In the genomic region with DNA sequence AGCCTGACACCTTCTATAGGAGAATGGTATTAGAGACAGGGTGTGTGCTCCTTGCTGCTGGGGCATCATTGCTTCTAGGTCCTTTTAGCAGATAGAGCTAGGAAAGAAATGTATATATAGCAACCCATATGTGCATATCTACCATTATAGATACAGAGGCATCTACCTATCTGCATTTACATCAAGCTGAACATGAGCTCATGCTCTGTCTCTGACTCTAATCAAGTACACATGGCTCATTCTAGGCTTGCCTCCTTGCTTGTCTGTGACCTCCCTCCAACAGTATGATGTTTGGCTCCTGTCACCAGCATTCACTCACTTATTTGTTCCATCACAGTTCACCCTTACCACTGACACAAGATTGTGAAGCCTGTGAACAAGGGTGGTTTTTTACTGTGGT, we compare ENCODE assay signal across 15 cellular contexts.
DNase-seq lines count a peak whose midpoint lies in the region; ATAC-seq and TF ChIP-seq lines count a peak whose summit lies in the region.
"Had no signal": no experiment of that assay in that cellular context is flagged by ENCODE, and none has a peak within 500 bp of the region (broad histone marks: within the 10 kb centered on the region; RNA-seq: fewer than 3 reads in every experiment).

No MANE protein-coding gene starts in this region.

- no peak overlapping the region for H3K4me2 ChIP-seq in SK-N-SH
- H3K4me2 ChIP-seq: A549 had no signal

- H3K27ac Mint-ChIP-seq in CD4-positive, alpha-beta T cell: peak overlapping the region; percentile 14
- H3K27ac Mint-ChIP-seq in central memory CD8-positive, alpha-beta T cell (ENCODE audit: low read depth): peak overlapping the region; percentile 11
- H3K27ac Mint-ChIP-seq in stimulated activated effector memory CD8-positive, alpha-beta T cell treated with anti-CD3 and anti-CD28 coated beads, Interleukin-12 subunit alpha, Interleukin-12 subunit beta, amount 100 ng/mL, for 72 hours: peak overlapping the region; percentile 53

- DNase-seq in CD4-positive, alpha-beta T cell: no peak
- peak; percentile 63 for DNase-seq in SK-N-SH
- DNase-seq in central memory CD8-positive, alpha-beta T cell (ENCODE audit: low spot score in 2 of 2): no peak
- DNase-seq in stimulated activated effector memory CD8-positive, alpha-beta T cell treated with anti-CD3 and anti-CD28 coated beads, Interleukin-12 subunit alpha, Interleukin-12 subunit beta, amount 100 ng/mL, for 72 hours (ENCODE audit: low spot score in 2 of 2): no peak
- no peak for DNase-seq in stimulated activated naive CD8-positive, alpha-beta T cell treated with anti-CD3 and anti-CD28 coated beads, Interleukin-15, Interleukin-2, amounts not matched to agents 100 U/mL and 50 U/mL, for 24 hours
- DNase-seq in hypothalamus (lab: John Stamatoyannopoulos, UW): no peak
- DNase-seq: DND-41, KG1, NCI-H1105 treated with DMSO at 0.1 percent for 48 hours, NCI-H1694 treated with DMSO at 0.1 percent for 48 hours, NCI-H2227 treated with DMSO at 0.1 percent for 48 hours, NCI-H524 treated with DMSO at 0.1 percent for 48 hours, SHP77 had no signal

- peaks cover 74% of the 10 kb centered on the region for H3K36me3 Mint-ChIP-seq in CD4-positive, alpha-beta T cell (ENCODE audit: low read depth)
- peaks cover 4% of the 10 kb centered on the region for H3K36me3 Mint-ChIP-seq in central memory CD8-positive, alpha-beta T cell (ENCODE audit: insufficient read depth)
- peaks cover 4% of the 10 kb centered on the region for H3K36me3 Mint-ChIP-seq in stimulated activated effector memory CD8-positive, alpha-beta T cell treated with anti-CD3 and anti-CD28 coated beads, Interleukin-12 subunit alpha, Interleukin-12 subunit beta, amount 100 ng/mL, for 72 hours

- POLR2A ChIA-PET in CD4-positive, alpha-beta T cell (lab: Charles Lee): no interaction called here
- POLR2A ChIA-PET in SK-N-SH (lab: Yijun Ruan, JAX): interaction anchor here (0.6 to 1.7 kb wide), 4 partner anchors 11 to 263 kb away, joined by 3 read pairs; a partner anchor contains a TSS

- peaks cover 0 to 4% of the 10 kb centered on the region in 2 experiments for H3K36me3 ChIP-seq in SK-N-SH (replicated peaks in 1 of 2; ENCODE audit: control insufficient read depth in 1 of 2, insufficient read depth in 2 of 2, low read length in 1 of 2)

- H2AFZ ChIP-seq in SK-N-SH (ENCODE audit: low read depth): no peak overlapping the region

- no peaks in the 10 kb centered on the region for H3K27me3 Mint-ChIP-seq in CD4-positive, alpha-beta T cell
- H3K27me3 Mint-ChIP-seq in central memory CD8-positive, alpha-beta T cell: no peaks in the 10 kb centered on the region

- no peak for ATAC-seq in CD4-positive, alpha-beta T cell (ENCODE audit: poor library complexity)
- no peak for ATAC-seq in central memory CD8-positive, alpha-beta T cell (replicated peaks; ENCODE audit: extremely low read depth, poor library complexity, severe bottlenecking)
- ATAC-seq in stimulated activated effector memory CD8-positive, alpha-beta T cell treated with anti-CD3 and anti-CD28 coated beads, Interleukin-12 subunit alpha, Interleukin-12 subunit beta, amount 100 ng/mL, for 72 hours: no peak
- no peak for ATAC-seq in GM18511 (IDR thresholded peaks at IDR 0.05; ENCODE audit: unreplicated experiment)
- no peak for ATAC-seq in stimulated activated naive CD8-positive, alpha-beta T cell treated with anti-CD3 and anti-CD28 coated beads, Interleukin-15, Interleukin-2, amounts not matched to agents 100 U/mL and 50 U/mL, for 24 hours
- ATAC-seq: A549 had no signal

- no peak overlapping the region for H3K4me3 ChIP-seq in SK-N-SH (ENCODE audit: low read depth in 2 of 2, low read length in 1 of 2)
- H3K4me3 ChIP-seq: A549 had no signal

- H3K4me3 Mint-ChIP-seq in CD4-positive, alpha-beta T cell: no peak overlapping the region
- no peak overlapping the region for H3K4me3 Mint-ChIP-seq in central memory CD8-positive, alpha-beta T cell
- H3K4me3 Mint-ChIP-seq in stimulated activated effector memory CD8-positive, alpha-beta T cell treated with anti-CD3 and anti-CD28 coated beads, Interleukin-12 subunit alpha, Interleukin-12 subunit beta, amount 100 ng/mL, for 72 hours: no peak overlapping the region

- H3K9ac ChIP-seq in SK-N-SH: no peak overlapping the region

- H3K9me3 ChIP-seq in CD4-positive, alpha-beta T cell (ENCODE audit: control insufficient read depth, low read length): no peaks in the 10 kb centered on the region
- no peaks in the 10 kb centered on the region for H3K9me3 ChIP-seq in SK-N-SH
- H3K9me3 ChIP-seq: A549 had no signal

- CTCF ChIA-PET in CD4-positive, alpha-beta T cell (lab: Charles Lee): no interaction called here
- CTCF ChIA-PET in SK-N-SH (lab: Yijun Ruan, JAX): interaction anchor here (0.7 to 1.6 kb wide), 6 partner anchors 11 to 116 kb away, joined by 3 to 4 read pairs (median 3); no protein-coding TSS in a partner anchor

- no peak for TF ChIP-seq CTCF in CD4-positive, alpha-beta T cell (IDR thresholded peaks at IDR 0.05)
- TF ChIP-seq CTCF in SK-N-SH (IDR thresholded peaks at IDR 0.05): no peak

- intact Hi-C loops in CD4-positive, alpha-beta T cell (cut with DNase I, micrococcal nuclease): no loop called here

- no peaks in the 10 kb centered on the region for H3K9me2 ChIP-seq in SK-N-SH

- peaks cover 9% of the 10 kb centered on the region for H3K9me3 Mint-ChIP-seq in CD4-positive, alpha-beta T cell
- no peaks in the 10 kb centered on the region for H3K9me3 Mint-ChIP-seq in central memory CD8-positive, alpha-beta T cell
- H3K9me3 Mint-ChIP-seq in stimulated activated effector memory CD8-positive, alpha-beta T cell treated with anti-CD3 and anti-CD28 coated beads, Interleukin-12 subunit alpha, Interleukin-12 subunit beta, amount 100 ng/mL, for 72 hours: no peaks in the 10 kb centered on the region

- no peaks in the 10 kb centered on the region for H3K27me3 ChIP-seq in CD4-positive, alpha-beta T cell (ENCODE audit: control insufficient read depth, insufficient read depth, low read length)
- no peaks in the 10 kb centered on the region for H3K27me3 ChIP-seq in SK-N-SH (ENCODE audit: insufficient read depth)

- no peaks in the 10 kb centered on the region for H3F3A ChIP-seq in SK-N-SH (replicated peaks; ENCODE audit: insufficient read depth)

- TF ChIP-seq RAD21 in SK-N-SH (IDR thresholded peaks at IDR 0.05; ENCODE audit: low read length): peak; percentile 11

- H4K20me1 ChIP-seq in SK-N-SH (ENCODE audit: insufficient read depth): no peaks in the 10 kb centered on the region

- peaks cover 5 to 55% of the 10 kb centered on the region in 2 experiments; a peak in 2 of 4 replicates for H3K4me1 ChIP-seq in SK-N-SH (ENCODE audit: control insufficient read depth in 1 of 2, insufficient read depth in 2 of 2, low read depth in 1 of 2, low read length in 1 of 2)
- H3K4me1 ChIP-seq: A549 had no signal

- H3K4me1 Mint-ChIP-seq in CD4-positive, alpha-beta T cell (ENCODE audit: low read depth): peaks cover 21% of the 10 kb centered on the region
- H3K4me1 Mint-ChIP-seq in central memory CD8-positive, alpha-beta T cell: peaks cover 16% of the 10 kb centered on the region
- peaks cover 7% of the 10 kb centered on the region for H3K4me1 Mint-ChIP-seq in stimulated activated effector memory CD8-positive, alpha-beta T cell treated with anti-CD3 and anti-CD28 coated beads, Interleukin-12 subunit alpha, Interleukin-12 subunit beta, amount 100 ng/mL, for 72 hours

- no peaks in the 10 kb centered on the region for H3K79me2 ChIP-seq in SK-N-SH (ENCODE audit: insufficient read depth)

- H3K27ac ChIP-seq in CD4-positive, alpha-beta T cell (ENCODE audit: low read depth, low read length): no peak overlapping the region
- H3K27ac ChIP-seq in SK-N-SH (ENCODE audit: low read depth in 2 of 2, low read length in 1 of 2): peak overlapping the region in 1 of 2 experiments; percentile 90; a peak in 2 of 4 replicates
- H3K27ac ChIP-seq: A549 had no signal

- TF ChIP-seq EP300 in SK-N-SH (IDR thresholded peaks at IDR 0.05; ENCODE audit: borderline replicate concordance in 1 of 2, low read depth in 1 of 2, low read length in 1 of 2): peak in 1 of 2 experiments; percentile 77; a peak in 2 of 4 replicates

TF ChIP-seq in SK-N-SH, 30 proteins besides CTCF, POLR2A, EP300 and RAD21 (continues in another document):
- TF ChIP-seq TEAD4 (IDR thresholded peaks at IDR 0.05; ENCODE audit: borderline replicate concordance, insufficient read depth) (no peak), TCF12 (IDR thresholded peaks at IDR 0.05) (no peak), NFIC (IDR thresholded peaks at IDR 0.05; ENCODE audit: borderline replicate concordance) (no peak), SMC3 (IDR thresholded peaks at IDR 0.05; ENCODE audit: low read depth, low read length) (peak; percentile 2; the same call in 1 of the 2 replicates), TAF1 (IDR thresholded peaks at IDR 0.05; ENCODE audit: borderline replicate concordance, low read depth, low read length) (no peak), RCOR1 (IDR thresholded peaks at IDR 0.05; ENCODE audit: low read length) (no peak)
- TF ChIP-seq, protein P1, sequence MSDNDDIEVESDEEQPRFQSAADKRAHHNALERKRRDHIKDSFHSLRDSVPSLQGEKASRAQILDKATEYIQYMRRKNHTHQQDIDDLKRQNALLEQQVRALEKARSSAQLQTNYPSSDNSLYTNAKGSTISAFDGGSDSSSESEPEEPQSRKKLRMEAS (IDR thresholded peaks at IDR 0.05; ENCODE audit: low read depth): no peak
- TF ChIP-seq, protein P2, sequence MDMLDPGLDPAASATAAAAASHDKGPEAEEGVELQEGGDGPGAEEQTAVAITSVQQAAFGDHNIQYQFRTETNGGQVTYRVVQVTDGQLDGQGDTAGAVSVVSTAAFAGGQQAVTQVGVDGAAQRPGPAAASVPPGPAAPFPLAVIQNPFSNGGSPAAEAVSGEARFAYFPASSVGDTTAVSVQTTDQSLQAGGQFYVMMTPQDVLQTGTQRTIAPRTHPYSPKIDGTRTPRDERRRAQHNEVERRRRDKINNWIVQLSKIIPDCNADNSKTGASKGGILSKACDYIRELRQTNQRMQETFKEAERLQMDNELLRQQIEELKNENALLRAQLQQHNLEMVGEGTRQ (IDR thresholded peaks at IDR 0.05; ENCODE audit: borderline replicate concordance, low read depth, low read length): no peak
